25 cellular contexts compared by ENCODE assay signal in the genomic region with DNA sequence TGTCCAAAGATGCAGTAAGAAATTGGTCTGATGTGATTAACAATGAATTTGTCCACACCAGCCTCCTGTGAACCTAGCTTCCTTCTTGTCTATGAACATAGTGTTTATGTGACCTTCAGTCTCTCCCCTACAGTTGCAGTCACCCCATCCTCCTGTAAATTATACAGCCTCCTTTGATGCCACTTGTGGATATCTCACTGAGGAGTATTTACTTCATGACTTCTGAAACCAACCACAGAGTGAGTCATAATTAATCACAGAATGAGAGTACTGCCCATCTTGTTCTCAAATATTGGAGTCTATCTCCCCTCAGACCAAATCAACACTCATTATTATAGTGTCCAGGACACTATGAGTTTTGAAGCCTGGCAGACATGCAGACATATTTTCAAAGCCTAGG. TPM values are rescaled to one million over a fixed set of nuclear protein-coding genes. Genes with fewer than 3 reads are reported as not detected.
DNase-seq lines count a peak whose midpoint lies in the region; ATAC-seq and TF ChIP-seq lines count a peak whose summit lies in the region.
"Had no signal": no experiment of that assay in that cellular context is flagged by ENCODE, and none has a peak within 500 bp of the region (broad histone marks: within the 10 kb centered on the region; RNA-seq: fewer than 3 reads in every experiment).

No MANE protein-coding gene starts in this region.

- H3K4me1 Mint-ChIP-seq in activated naive CD8-positive, alpha-beta T cell treated with anti-CD3 and anti-CD28 coated beads, Interleukin-2, amount 50 U/mL, for 24 hours: peaks cover under 1% of the 10 kb centered on the region
- no peaks in the 10 kb centered on the region for H3K4me1 Mint-ChIP-seq in activated naive CD8-positive, alpha-beta T cell treated with anti-CD3 and anti-CD28 coated beads for 36 hours
- H3K4me1 Mint-ChIP-seq: activated CD4-positive, alpha-beta T cell treated with anti-CD3 and anti-CD28 coated beads, Interleukin-2, amount 10 ng/mL, durations not matched to agents 7 days and 5 days; neural crest cell had no signal

- no peaks in the 10 kb centered on the region for H3K9me3 ChIP-seq in RWPE2 (ENCODE audit: severe bottlenecking)
- H3K9me3 ChIP-seq: heart left ventricle, pancreas, suprapubic skin had no signal

- no peaks in the 10 kb centered on the region for H3K4me1 ChIP-seq in RWPE2 (ENCODE audit: insufficient read depth, poor library complexity, severe bottlenecking)
- H3K4me1 ChIP-seq: heart left ventricle, pancreas, suprapubic skin had no signal

- no peak overlapping the region for H3K27ac Mint-ChIP-seq in activated naive CD8-positive, alpha-beta T cell treated with anti-CD3 and anti-CD28 coated beads, Interleukin-2, amount 50 U/mL, for 24 hours
- no peak overlapping the region for H3K27ac Mint-ChIP-seq in activated naive CD8-positive, alpha-beta T cell treated with anti-CD3 and anti-CD28 coated beads for 36 hours
- H3K27ac Mint-ChIP-seq: activated CD4-positive, alpha-beta T cell treated with anti-CD3 and anti-CD28 coated beads, Interleukin-2, amount 10 ng/mL, durations not matched to agents 7 days and 5 days; CD4-positive, alpha-beta T cell had no signal

- no peaks in the 10 kb centered on the region for H3K36me3 Mint-ChIP-seq in activated naive CD8-positive, alpha-beta T cell treated with anti-CD3 and anti-CD28 coated beads, Interleukin-2, amount 50 U/mL, for 24 hours (ENCODE audit: low read depth)
- no peaks in the 10 kb centered on the region for H3K36me3 Mint-ChIP-seq in activated naive CD8-positive, alpha-beta T cell treated with anti-CD3 and anti-CD28 coated beads for 36 hours

- H3K27me3 Mint-ChIP-seq in activated naive CD8-positive, alpha-beta T cell treated with anti-CD3 and anti-CD28 coated beads, Interleukin-2, amount 50 U/mL, for 24 hours: no peaks in the 10 kb centered on the region
- H3K27me3 Mint-ChIP-seq in activated naive CD8-positive, alpha-beta T cell treated with anti-CD3 and anti-CD28 coated beads for 36 hours: peaks cover under 1% of the 10 kb centered on the region
- H3K27me3 Mint-ChIP-seq: activated CD4-positive, alpha-beta T cell treated with anti-CD3 and anti-CD28 coated beads, Interleukin-2, amount 10 ng/mL, durations not matched to agents 7 days and 5 days had no signal

- H3K9me3 Mint-ChIP-seq in activated naive CD8-positive, alpha-beta T cell treated with anti-CD3 and anti-CD28 coated beads, Interleukin-2, amount 50 U/mL, for 24 hours: no peaks in the 10 kb centered on the region
- H3K9me3 Mint-ChIP-seq in activated naive CD8-positive, alpha-beta T cell treated with anti-CD3 and anti-CD28 coated beads for 36 hours: no peaks in the 10 kb centered on the region
- H3K9me3 Mint-ChIP-seq: activated CD4-positive, alpha-beta T cell treated with anti-CD3 and anti-CD28 coated beads, Interleukin-2, amount 10 ng/mL, durations not matched to agents 7 days and 5 days; CD4-positive, alpha-beta T cell had no signal

- TF ChIP-seq CTCF in RWPE2 (IDR thresholded peaks at IDR 0.05; ENCODE audit: poor library complexity, severe bottlenecking): no peak

- no peak overlapping the region for H3K4me3 ChIP-seq in RWPE2 (ENCODE audit: severe bottlenecking)
- H3K4me3 ChIP-seq: heart left ventricle, pancreas, suprapubic skin had no signal

- H3K27me3 ChIP-seq in RWPE2 (ENCODE audit: insufficient read depth, poor library complexity, severe bottlenecking): no peaks in the 10 kb centered on the region
- H3K27me3 ChIP-seq: suprapubic skin had no signal

- H3K27ac ChIP-seq in RWPE2 (ENCODE audit: poor library complexity, severe bottlenecking): no peak overlapping the region
- H3K27ac ChIP-seq: epithelial cell of prostate, heart left ventricle, pancreas, suprapubic skin had no signal

- H3K36me3 ChIP-seq in RWPE2 (ENCODE audit: low read depth): no peaks in the 10 kb centered on the region
- H3K36me3 ChIP-seq: heart left ventricle, pancreas, suprapubic skin had no signal

- no peak for DNase-seq in activated naive CD8-positive, alpha-beta T cell treated with anti-CD3 and anti-CD28 coated beads, Interleukin-2, amount 50 U/mL, for 24 hours
- no peak for DNase-seq in activated naive CD8-positive, alpha-beta T cell treated with anti-CD3 and anti-CD28 coated beads for 36 hours
- DNase-seq in RWPE2 (ENCODE audit: low spot score): no peak
- peak; percentile 4 for DNase-seq in foreskin melanocyte
- no peak for DNase-seq in stimulated activated CD4-positive, alpha-beta T cell treated with anti-CD3 and anti-CD28 coated beads, Interleukin-4, amount 100 ng/mL, for 24 hours
- DNase-seq in islet precursor cell: no peak
- no peak for DNase-seq in NCI-H524 (lab: John Stamatoyannopoulos, UW)
- DNase-seq: 8988T; activated CD4-positive, alpha-beta T cell treated with anti-CD3 and anti-CD28 coated beads, Interleukin-2, amount 10 ng/mL, durations not matched to agents 7 days and 5 days; activated naive CD4-positive, alpha-beta T cell; activated T-cell treated with anti-CD3 and anti-CD28 coated beads, Interleukin-2, amount 50 U/mL, for 48 hours; amygdala; CD4-positive, alpha-beta T cell; effector CD8-positive, alpha-beta T cell; heart left ventricle; KG1; NCI-H1417 treated with DMSO at 0.1 percent for 48 hours; pancreas; Right ventricle myocardium superior; stimulated activated CD4-positive, alpha-beta T cell treated with anti-CD3 and anti-CD28 coated beads, Interleukin-2, amount 100 ng/mL, for 48 hours had no signal

- no peak overlapping the region for H3K4me3 Mint-ChIP-seq in activated naive CD8-positive, alpha-beta T cell treated with anti-CD3 and anti-CD28 coated beads, Interleukin-2, amount 50 U/mL, for 24 hours
- H3K4me3 Mint-ChIP-seq in activated naive CD8-positive, alpha-beta T cell treated with anti-CD3 and anti-CD28 coated beads for 36 hours: no peak overlapping the region
- H3K4me3 Mint-ChIP-seq: activated CD4-positive, alpha-beta T cell treated with anti-CD3 and anti-CD28 coated beads, Interleukin-2, amount 10 ng/mL, durations not matched to agents 7 days and 5 days; CD4-positive, alpha-beta T cell; neural crest cell had no signal

- peak; percentile 59 for ATAC-seq in activated naive CD8-positive, alpha-beta T cell treated with anti-CD3 and anti-CD28 coated beads, Interleukin-2, amount 50 U/mL, for 24 hours
- peak; percentile 51; the same call in 2 of the 3 replicates for ATAC-seq in RWPE2 (ENCODE audit: low read depth)
- no peak for ATAC-seq in HG03159 (IDR thresholded peaks at IDR 0.05; ENCODE audit: unreplicated experiment)
- ATAC-seq: heart left ventricle, pancreas had no signal

RNA-seq across cellular contexts. Expression of gene XAGE2, which starts 27.3 kb away (rescaled TPM):
- total RNA-seq in activated naive CD8-positive, alpha-beta T cell treated with anti-CD3 and anti-CD28 coated beads for 36 hours: not detected
- total RNA-seq: activated CD4-positive, alpha-beta T cell treated with anti-CD3 and anti-CD28 coated beads, Interleukin-2, amount 10 ng/mL, durations not matched to agents 7 days and 5 days; CD4-positive, alpha-beta T cell; heart left ventricle; neural crest cell; pancreas; Right ventricle myocardium superior; suprapubic skin; ureter had no signal
